Comparison of ENCODE assay signal across 32 cellular contexts in genomic region chr13:103523853-103524252, GRCh38.
"Had no signal": no experiment of that assay in that cellular context is flagged by ENCODE, and none has a peak within 500 bp of the region (broad histone marks: within the 10 kb centered on the region; RNA-seq: fewer than 3 reads in every experiment).

No MANE protein-coding gene starts in this region.

- H3K9me3 Mint-ChIP-seq: activated CD4-positive, alpha-beta T cell treated with anti-CD3 and anti-CD28 coated beads, Interleukin-2, amount 10 ng/mL, durations not matched to agents 24 days and 14 days; T-helper 2 cell treated with Interferon-gamma antibody and Interleukin-4, amounts not matched to agents 5 μg/mL and 100 μg/mL, for 36 hours had no signal

- H3K4me1 ChIP-seq: body of pancreas, esophagus muscularis mucosa, foreskin keratinocyte, gastrocnemius medialis, heart left ventricle had no signal

- ATAC-seq: activated CD4-positive, alpha-beta T cell treated with anti-CD3 and anti-CD28 coated beads for 36 hours; activated CD8-positive, alpha-beta memory T cell treated with anti-CD3 and anti-CD28 coated beads, Interleukin-2, amount 10 ng/mL, durations not matched to agents 7 days and 5 days; activated CD8-positive, alpha-beta T cell treated with anti-CD3 and anti-CD28 coated beads, Interleukin-2, amount 10 ng/mL, durations not matched to agents 7 days and 5 days; activated T-cell treated with anti-CD3 and anti-CD28 coated beads, Interleukin-2, amount 50 U/mL, for 72 hours; body of pancreas; effector memory CD8-positive, alpha-beta T cell; foreskin keratinocyte; gastrocnemius medialis; heart left ventricle; T-helper 17 cell had no signal

- H3K4me3 Mint-ChIP-seq: activated CD4-positive, alpha-beta memory T cell treated with anti-CD3 and anti-CD28 coated beads for 36 hours; activated CD4-positive, alpha-beta T cell treated with anti-CD3 and anti-CD28 coated beads for 36 hours; activated CD4-positive, alpha-beta T cell treated with anti-CD3 and anti-CD28 coated beads, Interleukin-2, amount 10 ng/mL, durations not matched to agents 24 days and 14 days; activated CD8-positive, alpha-beta memory T cell treated with anti-CD3 and anti-CD28 coated beads, Interleukin-2, amount 10 ng/mL, durations not matched to agents 7 days and 5 days; activated CD8-positive, alpha-beta T cell treated with anti-CD3 and anti-CD28 coated beads, Interleukin-2, amount 10 ng/mL, durations not matched to agents 7 days and 5 days; activated naive CD8-positive, alpha-beta T cell; activated T-cell treated with anti-CD3 and anti-CD28 coated beads, Interleukin-2, amount 50 U/mL, for 72 hours; effector memory CD8-positive, alpha-beta T cell; T-helper 17 cell; T-helper 2 cell treated with Interferon-gamma antibody and Interleukin-4, amounts not matched to agents 5 μg/mL and 100 μg/mL, for 36 hours had no signal

- H3K9me3 ChIP-seq: body of pancreas, esophagus muscularis mucosa, gastrocnemius medialis, heart left ventricle had no signal

- H3K27ac ChIP-seq: body of pancreas, esophagus muscularis mucosa, foreskin keratinocyte, gastrocnemius medialis, heart left ventricle had no signal

- DNase-seq: activated CD4-positive, alpha-beta memory T cell treated with anti-CD3 and anti-CD28 coated beads for 36 hours; activated CD4-positive, alpha-beta T cell treated with anti-CD3 and anti-CD28 coated beads for 36 hours; activated CD4-positive, alpha-beta T cell treated with anti-CD3 and anti-CD28 coated beads, Interleukin-2, amount 10 ng/mL, durations not matched to agents 24 days and 14 days; activated CD4-positive, CD25-positive, alpha-beta regulatory T cell; activated CD4-positive, CD25-positive, alpha-beta regulatory T cell treated with anti-CD3 and anti-CD28 coated beads, Interleukin-2, amount 50 U/mL, for 72 hours; activated CD8-positive, alpha-beta memory T cell treated with anti-CD3 and anti-CD28 coated beads, Interleukin-2, amount 10 ng/mL, durations not matched to agents 7 days and 5 days; activated CD8-positive, alpha-beta memory T cell treated with anti-CD3 and anti-CD28 coated beads, Interleukin-2, amount 50 U/mL, for 4 hours; activated CD8-positive, alpha-beta T cell treated with anti-CD3 and anti-CD28 coated beads, Interleukin-2, amount 10 ng/mL, durations not matched to agents 7 days and 5 days; activated gamma-delta T cell treated with Interleukin-2 at 50 U/mL for 16 hours; activated naive CD4-positive, alpha-beta T cell treated with anti-CD3 and anti-CD28 coated beads, Interleukin-2, amount 50 U/mL, for 16 hours; activated naive CD4-positive, alpha-beta T cell treated with Interleukin-2 at 50 U/mL for 16 hours; activated T-cell treated with anti-CD3 and anti-CD28 coated beads, Interleukin-2, amount 50 U/mL, for 1 hour; activated T-cell treated with anti-CD3 and anti-CD28 coated beads, Interleukin-2, amount 50 U/mL, for 72 hours; amniotic stem cell; anterior cingulate cortex; body of pancreas; caudate nucleus; cortex of kidney; dermis blood vessel endothelial cell; effector CD4-positive, alpha-beta T cell; effector memory CD8-positive, alpha-beta T cell; erythroblast; foreskin keratinocyte; gastrocnemius medialis; glutamatergic neuron; heart left ventricle; T-helper 1 cell; T-helper 17 cell; T1000 had no signal

- H3K27me3 Mint-ChIP-seq: activated CD4-positive, alpha-beta memory T cell treated with anti-CD3 and anti-CD28 coated beads for 36 hours; activated CD4-positive, alpha-beta T cell treated with anti-CD3 and anti-CD28 coated beads for 36 hours; activated CD4-positive, alpha-beta T cell treated with anti-CD3 and anti-CD28 coated beads, Interleukin-2, amount 10 ng/mL, durations not matched to agents 24 days and 14 days; activated CD8-positive, alpha-beta memory T cell treated with anti-CD3 and anti-CD28 coated beads, Interleukin-2, amount 10 ng/mL, durations not matched to agents 7 days and 5 days; activated naive CD8-positive, alpha-beta T cell; effector memory CD8-positive, alpha-beta T cell; T-helper 17 cell had no signal

- H3K27ac Mint-ChIP-seq: activated CD4-positive, alpha-beta memory T cell treated with anti-CD3 and anti-CD28 coated beads for 36 hours; activated CD4-positive, alpha-beta T cell treated with anti-CD3 and anti-CD28 coated beads for 36 hours; activated CD4-positive, alpha-beta T cell treated with anti-CD3 and anti-CD28 coated beads, Interleukin-2, amount 10 ng/mL, durations not matched to agents 24 days and 14 days; activated CD8-positive, alpha-beta memory T cell treated with anti-CD3 and anti-CD28 coated beads, Interleukin-2, amount 10 ng/mL, durations not matched to agents 7 days and 5 days; activated CD8-positive, alpha-beta T cell treated with anti-CD3 and anti-CD28 coated beads, Interleukin-2, amount 10 ng/mL, durations not matched to agents 7 days and 5 days; activated naive CD8-positive, alpha-beta T cell; activated T-cell treated with anti-CD3 and anti-CD28 coated beads, Interleukin-2, amount 50 U/mL, for 72 hours; effector memory CD8-positive, alpha-beta T cell; T-helper 17 cell; T-helper 2 cell treated with Interferon-gamma antibody and Interleukin-4, amounts not matched to agents 5 μg/mL and 100 μg/mL, for 36 hours had no signal

- H3K27me3 ChIP-seq: body of pancreas, esophagus muscularis mucosa, foreskin keratinocyte, gastrocnemius medialis, heart left ventricle had no signal

- H3K4me1 Mint-ChIP-seq: activated CD4-positive, alpha-beta T cell treated with anti-CD3 and anti-CD28 coated beads for 36 hours; activated CD4-positive, alpha-beta T cell treated with anti-CD3 and anti-CD28 coated beads, Interleukin-2, amount 10 ng/mL, durations not matched to agents 24 days and 14 days; activated CD8-positive, alpha-beta memory T cell treated with anti-CD3 and anti-CD28 coated beads, Interleukin-2, amount 10 ng/mL, durations not matched to agents 7 days and 5 days; T-helper 17 cell had no signal

- H3K36me3 ChIP-seq: esophagus muscularis mucosa, gastrocnemius medialis, heart left ventricle had no signal

- H3K36me3 Mint-ChIP-seq: activated CD4-positive, alpha-beta memory T cell treated with anti-CD3 and anti-CD28 coated beads for 36 hours; activated CD8-positive, alpha-beta memory T cell treated with anti-CD3 and anti-CD28 coated beads, Interleukin-2, amount 10 ng/mL, durations not matched to agents 7 days and 5 days; activated naive CD8-positive, alpha-beta T cell had no signal

- H3K4me3 ChIP-seq: body of pancreas, esophagus muscularis mucosa, gastrocnemius medialis, heart left ventricle had no signal
